ENCODE assay signal across 15 cellular contexts in the genomic region with DNA sequence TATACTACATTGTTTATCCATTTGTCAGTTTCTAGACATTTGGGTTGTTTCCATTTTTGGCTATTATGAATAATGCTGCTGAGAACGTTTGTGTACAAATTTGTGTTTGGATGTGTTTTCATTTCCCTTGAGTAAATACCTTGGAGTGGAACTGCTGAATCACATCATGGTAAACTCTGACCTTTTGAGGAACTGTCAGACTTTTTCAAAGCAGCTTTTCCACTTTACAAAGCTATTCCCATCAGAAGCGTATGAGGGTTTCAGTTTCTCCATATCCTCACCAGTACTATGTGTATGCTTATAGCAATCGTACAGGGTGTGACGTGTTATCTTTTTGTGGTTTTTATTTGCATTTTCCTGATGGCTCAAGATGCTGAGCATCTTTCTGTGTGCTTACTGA.
DNase-seq lines count a peak whose midpoint lies in the region; ATAC-seq, FAIRE-seq and TF ChIP-seq lines count a peak whose summit lies in the region.
"Had no signal": no experiment of that assay in that cellular context is flagged by ENCODE, and none has a peak within 500 bp of the region (broad histone marks: within the 10 kb centered on the region; RNA-seq: fewer than 3 reads in every experiment).

No MANE protein-coding gene starts in this region.

- peak; percentile 70 for FAIRE-seq in H54 (lab: Jason Lieb, UNC)

- peaks cover 7% of the 10 kb centered on the region for H3K27me3 Mint-ChIP-seq in activated CD8-positive, alpha-beta T cell treated with anti-CD3 and anti-CD28 coated beads for 36 hours

- DNase-seq in A172 (ENCODE audit: low spot score) (peak; percentile 4), H54 (ENCODE audit: insufficient read length, low spot score) (no peak), Panc1 (ENCODE audit: low read depth, low spot score) (peak; percentile 79), fibroblast of pulmonary artery (ENCODE audit: low read depth) (peak; percentile 57), GDM1 (lab: John Stamatoyannopoulos, UW) (no peak)
- DNase-seq in activated CD8-positive, alpha-beta T cell treated with anti-CD3 and anti-CD28 coated beads for 36 hours, result no peak
- DNase-seq: activated gamma-delta T cell treated with Interleukin-2 at 50 U/mL for 16 hours, DMS79, gastrocnemius medialis, kidney glomerular epithelial cell, NCI-H1930, nephron progenitor cell, T-helper 1 cell had no signal

- H3K36me3 ChIP-seq in Panc1 (ENCODE audit: control insufficient read depth, insufficient read depth, low read length), result peaks cover 11% of the 10 kb centered on the region
- H3K36me3 ChIP-seq: gastrocnemius medialis had no signal

- TF ChIP-seq POLR2A in H54 (IDR thresholded peaks at IDR 0.05; ENCODE audit: low read depth, low read length), result no peak

- H3K27me3 ChIP-seq in Panc1 (ENCODE audit: control insufficient read depth, insufficient read depth, low read length), result no peaks in the 10 kb centered on the region
- H3K27me3 ChIP-seq: gastrocnemius medialis had no signal

- in situ Hi-C loops in Panc1 (cut with HindIII; ENCODE audit: low pct_unique_long_range_greater_than_20kb, low sequenced_read_pairs), result no loop called here

- peak; percentile 71 for ATAC-seq in Panc1
- ATAC-seq in GM21360 (IDR thresholded peaks at IDR 0.05; ENCODE audit: unreplicated experiment), result no peak
- ATAC-seq in HG03439 (IDR thresholded peaks at IDR 0.05; ENCODE audit: unreplicated experiment), result no peak
- ATAC-seq in activated CD8-positive, alpha-beta T cell treated with anti-CD3 and anti-CD28 coated beads for 36 hours, result no peak
- ATAC-seq: gastrocnemius medialis had no signal

- no peak overlapping the region for H3K27ac Mint-ChIP-seq in activated CD8-positive, alpha-beta T cell treated with anti-CD3 and anti-CD28 coated beads for 36 hours
- H3K27ac Mint-ChIP-seq: nephron progenitor cell had no signal

- no peaks in the 10 kb centered on the region for H3K4me1 Mint-ChIP-seq in activated CD8-positive, alpha-beta T cell treated with anti-CD3 and anti-CD28 coated beads for 36 hours (ENCODE audit: low read depth)

- no TSS peak for BruUV-seq in Panc1 (replicated peaks; lab: Mats Ljungman, UMichigan)

- CTCF ChIA-PET in Panc1 (lab: Charles Lee), result no interaction called here
- CTCF ChIA-PET in activated CD8-positive, alpha-beta T cell treated with anti-CD3 and anti-CD28 coated beads for 36 hours (lab: Charles Lee), result interaction anchor here (0.7 to 1.1 kb wide), 3 partner anchors 41 to 543 kb away, joined by 3 read pairs; no protein-coding TSS in a partner anchor

- no peaks in the 10 kb centered on the region for H3K9me3 Mint-ChIP-seq in activated CD8-positive, alpha-beta T cell treated with anti-CD3 and anti-CD28 coated beads for 36 hours
- H3K9me3 Mint-ChIP-seq: nephron progenitor cell had no signal

- no peaks in the 10 kb centered on the region for H3K9me3 ChIP-seq in Panc1 (ENCODE audit: control insufficient read depth, insufficient read depth, low read depth, low read length)
- H3K9me3 ChIP-seq: gastrocnemius medialis had no signal

- no peak overlapping the region for H3K4me3 Mint-ChIP-seq in activated CD8-positive, alpha-beta T cell treated with anti-CD3 and anti-CD28 coated beads for 36 hours
- H3K4me3 Mint-ChIP-seq: nephron progenitor cell had no signal

- H3K4me1 ChIP-seq in Panc1 (ENCODE audit: control insufficient read depth, insufficient read depth, low read length), result peaks cover 47% of the 10 kb centered on the region
- H3K4me1 ChIP-seq: gastrocnemius medialis had no signal

- peak overlapping the region; percentile 21 for H3K27ac ChIP-seq in Panc1 (ENCODE audit: low read length)
- H3K27ac ChIP-seq: gastrocnemius medialis had no signal

- POLR2A ChIA-PET in Panc1 (lab: Charles Lee), result no interaction called here
- POLR2A ChIA-PET in activated CD8-positive, alpha-beta T cell treated with anti-CD3 and anti-CD28 coated beads for 36 hours (lab: Charles Lee), result no interaction called here

- intact Hi-C loops in Panc1 (cut with micrococcal nuclease; ENCODE audit: unreplicated experiment), result no loop called here
- intact Hi-C loops in activated CD8-positive, alpha-beta T cell treated with anti-CD3 and anti-CD28 coated beads for 36 hours (cut with micrococcal nuclease), result no loop called here

- H3K36me3 Mint-ChIP-seq in activated CD8-positive, alpha-beta T cell treated with anti-CD3 and anti-CD28 coated beads for 36 hours (ENCODE audit: low read depth), result no peaks in the 10 kb centered on the region

- no peak overlapping the region for H3K4me3 ChIP-seq in Panc1 (ENCODE audit: low read depth in 2 of 2, low read length in 2 of 2)
- H3K4me3 ChIP-seq in fibroblast of pulmonary artery (replicated peaks; ENCODE audit: low read depth, low read length), result no peak overlapping the region
- H3K4me3 ChIP-seq: gastrocnemius medialis had no signal

- no peak for TF ChIP-seq CTCF in Panc1 (IDR thresholded peaks at IDR 0.05)
- no peak for TF ChIP-seq CTCF in fibroblast of pulmonary artery (IDR thresholded peaks at IDR 0.05; ENCODE audit: low read length, missing control alignments)
- no peak for TF ChIP-seq CTCF in activated CD8-positive, alpha-beta T cell treated with anti-CD3 and anti-CD28 coated beads for 36 hours (IDR thresholded peaks at IDR 0.05)

Comparison
In these comparisons a context has a peak if more than half of its experiments do, and no peak if none do; other contexts are left out.
1. DNase-seq: peak in A172 (single experiment), Panc1 (single experiment) and fibroblast of pulmonary artery (single experiment); none in H54 (single experiment), GDM1 (single experiment) and activated CD8-positive, alpha-beta T cell treated with anti-CD3 and anti-CD28 coated beads for 36 hours (single experiment).